8 cellular contexts compared by ENCODE assay signal in the genomic region with DNA sequence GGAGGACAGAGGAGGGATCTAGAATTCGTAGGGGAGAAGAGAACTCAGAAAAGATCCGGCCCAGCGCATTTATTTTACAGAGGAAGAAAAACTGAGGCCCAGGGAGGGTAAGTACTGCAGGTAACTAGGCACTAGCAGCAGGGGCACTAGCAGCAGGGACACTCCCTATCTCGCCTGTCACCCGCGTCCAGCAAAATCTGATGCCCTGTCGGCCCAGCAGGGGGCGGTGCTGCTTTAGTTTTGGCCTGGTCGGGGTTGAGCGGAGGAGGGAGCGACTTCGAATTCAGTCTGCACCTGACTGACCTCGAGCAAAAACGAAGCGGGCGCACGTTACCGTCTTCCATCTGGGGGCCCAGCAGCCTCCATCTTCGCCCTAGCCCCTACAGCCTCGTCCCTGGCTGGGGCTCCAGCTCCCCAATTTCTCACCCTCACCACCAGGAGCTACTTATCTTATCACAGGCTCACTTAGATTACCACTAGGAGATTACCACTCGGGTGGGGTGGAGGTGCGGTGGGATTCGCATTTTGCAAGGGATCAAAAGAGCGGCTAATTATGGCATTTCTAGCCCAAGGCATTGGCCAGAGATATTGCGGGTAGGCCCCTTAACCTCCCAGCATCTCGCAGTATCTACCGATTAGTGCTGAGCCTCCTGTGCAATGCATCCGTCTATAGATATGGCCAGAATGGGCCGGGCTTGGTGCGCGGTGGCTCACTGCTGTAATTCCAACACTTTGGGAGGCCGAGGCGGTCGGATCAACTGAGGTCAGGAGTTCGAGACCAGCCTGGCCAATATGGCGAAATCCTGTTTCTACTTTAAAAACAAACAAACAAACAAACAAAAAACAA. TPM values are rescaled to one million over a fixed set of nuclear protein-coding genes. Genes with fewer than 3 reads are reported as not detected.
A peak's percentile ranks its signal among the peaks of the same experiment; 100 is the strongest.
DNase-seq lines count a peak whose midpoint lies in the region; ATAC-seq and TF ChIP-seq lines count a peak whose summit lies in the region.

No MANE protein-coding gene starts in this region.

- peak; percentile 69 for ATAC-seq in CD8-positive, alpha-beta T cell
- ATAC-seq in GM21360 (IDR thresholded peaks at IDR 0.05; ENCODE audit: unreplicated experiment): peak; percentile 93

- peak overlapping the region; percentile 99 for H3K27ac Mint-ChIP-seq in CD8-positive, alpha-beta T cell

- peaks cover 33% of the 10 kb centered on the region for H3K36me3 Mint-ChIP-seq in CD8-positive, alpha-beta T cell

- no peak overlapping the region for H4K5ac ChIP-seq in mesendoderm (ENCODE audit: low read length)

- CTCF ChIA-PET in CD8-positive, alpha-beta T cell (lab: Charles Lee): interaction anchor here (0.7 to 9.7 kb wide), 12 partner anchors 11 to 56 kb away, joined by 3 to 196 read pairs (median 9); partner anchors contain the start of gene CD8A

- H3K9ac ChIP-seq in endocrine pancreas (ENCODE audit: control insufficient read depth, insufficient read depth, low read length) (peak overlapping the region; percentile 87), mesendoderm (ENCODE audit: low read length) (peak overlapping the region; percentile 55)

- peaks cover 51% of the 10 kb centered on the region for H3K4me1 ChIP-seq in CD8-positive, alpha-beta T cell (ENCODE audit: insufficient read depth, low read length)
- H3K4me1 ChIP-seq in endocrine pancreas (ENCODE audit: control insufficient read depth, insufficient read depth, low read length) (no peaks in the 10 kb centered on the region), mesendoderm (ENCODE audit: control insufficient read depth, low read depth, low read length) (no peaks in the 10 kb centered on the region)

- no peaks in the 10 kb centered on the region for H3K9me3 ChIP-seq in CD8-positive, alpha-beta T cell (ENCODE audit: low read length)
- no peaks in the 10 kb centered on the region for H3K9me3 ChIP-seq in endocrine pancreas (ENCODE audit: control insufficient read depth, low read length)

- H3K4ac ChIP-seq in mesendoderm (ENCODE audit: low read depth, low read length): no peak overlapping the region

- H3K79me2 ChIP-seq in mesendoderm (ENCODE audit: control insufficient read depth, insufficient read depth, low read length): no peaks in the 10 kb centered on the region

- peak overlapping the region; percentile 78 for H3K27ac ChIP-seq in CD8-positive, alpha-beta T cell (ENCODE audit: low read depth, low read length)
- no peak overlapping the region for H3K27ac ChIP-seq in mesendoderm (ENCODE audit: low read depth, low read length)

- peaks cover 71% of the 10 kb centered on the region for H3K4me1 Mint-ChIP-seq in CD8-positive, alpha-beta T cell (ENCODE audit: low read depth)

- H3K18ac ChIP-seq in mesendoderm (ENCODE audit: low read length): no peak overlapping the region

- H3K79me1 ChIP-seq in mesendoderm (ENCODE audit: low read length): no peaks in the 10 kb centered on the region

- H3K4me3 Mint-ChIP-seq in CD8-positive, alpha-beta T cell: peak overlapping the region; percentile 98

- H2BK15ac ChIP-seq in mesendoderm (replicated peaks; ENCODE audit: low read depth): no peak overlapping the region

- H2AK5ac ChIP-seq in mesendoderm (ENCODE audit: low read length): no peak overlapping the region

- H2BK5ac ChIP-seq in mesendoderm (ENCODE audit: low read length): no peak overlapping the region

- intact Hi-C loops in CD8-positive, alpha-beta T cell (cut with DNase I, micrococcal nuclease): loop anchor here (1.0 to 5.0 kb wide), 5 partner anchors 18 to 366 kb away; partner anchors contain the start of gene KDM3A (in 1 of the 2)

- H3K23ac ChIP-seq in mesendoderm (ENCODE audit: low read length): no peak overlapping the region

- no peaks in the 10 kb centered on the region for H3K27me3 ChIP-seq in CD8-positive, alpha-beta T cell (ENCODE audit: insufficient read depth, low read length)
- H3K27me3 ChIP-seq in endocrine pancreas (ENCODE audit: control insufficient read depth, insufficient read depth, low read length) (no peaks in the 10 kb centered on the region), mesendoderm (ENCODE audit: insufficient read depth, low read length, poor library complexity) (no peaks in the 10 kb centered on the region)

- no peak overlapping the region for H4K8ac ChIP-seq in mesendoderm (ENCODE audit: low read depth, low read length)

- peak overlapping the region; percentile 64 for H3K4me2 ChIP-seq in mesendoderm (ENCODE audit: low read length)

- no peak overlapping the region for H2BK120ac ChIP-seq in mesendoderm (ENCODE audit: low read depth, low read length)

- POLR2A ChIA-PET in CD8-positive, alpha-beta T cell (lab: Charles Lee): interaction anchor here (0.7 to 7.2 kb wide), 11 partner anchors 15 to 186 kb away, joined by 3 to 198 read pairs (median 8); partner anchors contain the start of gene CD8A

- peak; percentile 93 to 100 (median 97) for DNase-seq in CD8-positive, alpha-beta T cell
- DNase-seq in HT1080 (ENCODE audit: low read depth) (peak; percentile 83), NK-92 (lab: John Stamatoyannopoulos, UW; ENCODE audit: unreplicated experiment) (peak; percentile 49), mesendoderm (peak; percentile 94)
- DNase-seq in activated CD8-positive, alpha-beta memory T cell treated with anti-CD3 and anti-CD28 coated beads for 48 hours (ENCODE audit: low read depth in 2 of 3, low spot score in 2 of 3): peak; percentile 92 to 97 (median 96)
- DNase-seq in stimulated activated CD8-positive, alpha-beta memory T cell treated with anti-CD3 and anti-CD28 coated beads, Interleukin-12 subunit alpha, Interleukin-12 subunit beta, amount 100 ng/mL, for 24 hours (ENCODE audit: extremely low read depth): peak; percentile 78

- no CpG with 5 or more reads among the region's 36 CpGs for WGBS in mesendoderm (ENCODE audit: extremely low coverage, insufficient coverage, low lambda C conversion rate)

- no peaks in the 10 kb centered on the region for H3K27me3 Mint-ChIP-seq in CD8-positive, alpha-beta T cell (ENCODE audit: low read depth)

- TF ChIP-seq CTCF in CD8-positive, alpha-beta T cell (IDR thresholded peaks at IDR 0.05): peak; percentile 79

- H3K56ac ChIP-seq in mesendoderm (ENCODE audit: low read length): no peak overlapping the region

- no peaks in the 10 kb centered on the region for H3K9me3 Mint-ChIP-seq in CD8-positive, alpha-beta T cell

- peaks cover 2% of the 10 kb centered on the region for H3K36me3 ChIP-seq in CD8-positive, alpha-beta T cell (ENCODE audit: insufficient read depth, low read length)
- no peaks in the 10 kb centered on the region for H3K36me3 ChIP-seq in endocrine pancreas (ENCODE audit: control insufficient read depth, insufficient read depth, low read length)
- H3K36me3 ChIP-seq in mesendoderm (ENCODE audit: control insufficient read depth, insufficient read depth, low read length): no peaks in the 10 kb centered on the region

- peak overlapping the region; percentile 78 for H3K4me3 ChIP-seq in CD8-positive, alpha-beta T cell (ENCODE audit: low read depth, low read length)
- H3K4me3 ChIP-seq in endocrine pancreas (ENCODE audit: control insufficient read depth, insufficient read depth, low read length) (peak overlapping the region; percentile 45), mesendoderm (ENCODE audit: low read length) (no peak overlapping the region)

RNA-seq across cellular contexts. Expression of gene CD8A, which starts 17.8 kb away (rescaled TPM):
- 100 to 1,000 TPM; 502 to 503 TPM for total RNA-seq in CD8-positive, alpha-beta T cell
- total RNA-seq in HT1080 (2014; rRNA removed; shearing (Covaris generic)): not detected in 2 replicates
- not detected in 2 replicates for polyA plus RNA-seq in HT1080 (2015; cell fraction: cytosol; rRNA removed)
- not detected in 2 replicates for polyA plus RNA-seq in HT1080 (2015; cell fraction: nucleus; rRNA removed)
- 0.37 TPM for polyA plus RNA-seq in mesendoderm (2013, experiment 1 of 2)
- 0.31 TPM for polyA plus RNA-seq in mesendoderm (2013, experiment 2 of 2)

RNA-seq across cellular contexts. Expression of gene CD8B, which starts 53.1 kb away (rescaled TPM):
- total RNA-seq in CD8-positive, alpha-beta T cell: 100 to 1,000 TPM; 281 to 283 TPM
- not detected in 2 replicates for total RNA-seq in HT1080 (2014; rRNA removed; shearing (Covaris generic))
- polyA plus RNA-seq in HT1080 (2015; cell fraction: cytosol; rRNA removed): 0.07 TPM in 1 of 2 replicates, not detected in the other
- polyA plus RNA-seq in HT1080 (2015; cell fraction: nucleus; rRNA removed): not detected in 2 replicates
- 0.27 TPM for polyA plus RNA-seq in mesendoderm (2013, experiment 1 of 2)
- polyA plus RNA-seq in mesendoderm (2013, experiment 2 of 2): 0.25 TPM

Comparison
In these comparisons a context has a peak if more than half of its experiments do, and no peak if none do; other contexts are left out.
1. RNA of gene CD8A, which starts 17.8 kb away (total RNA-seq): 502 to 503 TPM in CD8-positive, alpha-beta T cell; not detected in HT1080; every median in the first group is over 100 times any median in the second.
2. RNA of gene CD8B, which starts 53.1 kb away (total RNA-seq): 281 to 283 TPM in CD8-positive, alpha-beta T cell; not detected in HT1080; every median in the first group is over 100 times any median in the second.
3. Peak in every context shown above with its lines, with median percentiles within 50 percentile points of each other: DNase-seq.